Comparison of ENCODE assay signal across 19 cellular contexts in genomic region chr20:38191654-38192053, GRCh38. TPM values are rescaled to one million over a fixed set of nuclear protein-coding genes. Genes with fewer than 3 reads are reported as not detected.
A peak's percentile ranks its signal among the peaks of the same experiment; 100 is the strongest.
DNase-seq lines count a peak whose midpoint lies in the region; FAIRE-seq and TF ChIP-seq lines count a peak whose summit lies in the region.
"Had no signal": no experiment of that assay in that cellular context is flagged by ENCODE, and none has a peak within 500 bp of the region (broad histone marks: within the 10 kb centered on the region; RNA-seq: fewer than 3 reads in every experiment).

No MANE protein-coding gene starts in this region.

- H3K36me3 ChIP-seq in ascending aorta (no peaks in the 10 kb centered on the region), osteoblast (ENCODE audit: insufficient read depth, low read length) (no peaks in the 10 kb centered on the region), hepatocyte (replicated peaks; ENCODE audit: insufficient read depth, low read depth) (no peaks in the 10 kb centered on the region)

- DNase-seq in CD1c-positive myeloid dendritic cell (ENCODE audit: extremely low spot score): peak; percentile 83
- no peak for DNase-seq in HTR-8/SVneo (ENCODE audit: insufficient read length, low spot score)
- DNase-seq in ascending aorta (ENCODE audit: low spot score in 2 of 2): peak in 1 of 2 donors; percentile 46
- DNase-seq in osteoblast (ENCODE audit: insufficient read length, low spot score, missing footprints): peak; percentile 26
- DNase-seq in SW 1271 (lab: John Stamatoyannopoulos, UW): no peak
- DNase-seq in T-helper 1 cell: no peak
- DNase-seq in hepatocyte (ENCODE audit: low spot score): no peak
- DNase-seq: activated B cell treated with CpG ODN at 0.5 μM for 24 hours; activated naive CD8-positive, alpha-beta T cell treated with anti-CD3 and anti-CD28 coated beads, Interleukin-2, amount 10 ng/mL, durations not matched to agents 7 days and 5 days; CD4-positive, alpha-beta T cell; DMS153; mammary epithelial cell; NCI-H2171; NCI-H510A treated with DMSO at 0.1 percent for 48 hours; RPMI8226; stimulated activated CD4-positive, alpha-beta T cell treated with anti-CD3 and anti-CD28 coated beads, Interleukin-2, amount 100 ng/mL, for 24 hours had no signal

- TF ChIP-seq CTCF in ascending aorta (IDR thresholded peaks at IDR 0.05) (no peak), osteoblast (IDR thresholded peaks at IDR 0.05; ENCODE audit: extremely low read depth, low read depth, low read length) (no peak), hepatocyte (IDR thresholded peaks at IDR 0.05; ENCODE audit: poor library complexity) (no peak)

- H3K79me2 ChIP-seq in osteoblast (ENCODE audit: insufficient read depth, low read length): no peaks in the 10 kb centered on the region
- no peaks in the 10 kb centered on the region for H3K79me2 ChIP-seq in hepatocyte

- peak; percentile 79 for FAIRE-seq in HTR-8/SVneo (lab: Jason Lieb, UNC)
- FAIRE-seq: G401.6 had no signal

- H3K4me2 ChIP-seq in osteoblast (ENCODE audit: insufficient read depth, low read length): no peak overlapping the region
- no peak overlapping the region for H3K4me2 ChIP-seq in hepatocyte
- H3K4me2 ChIP-seq: smooth muscle cell had no signal

- no peaks in the 10 kb centered on the region for H3K9me3 ChIP-seq in ascending aorta
- no peaks in the 10 kb centered on the region for H3K9me3 ChIP-seq in osteoblast (ENCODE audit: low read depth, low read length)
- no peaks in the 10 kb centered on the region for H3K9me3 ChIP-seq in hepatocyte (ENCODE audit: low read depth)

- H4K20me1 ChIP-seq in osteoblast (ENCODE audit: insufficient read depth, low read length): no peaks in the 10 kb centered on the region
- no peaks in the 10 kb centered on the region for H4K20me1 ChIP-seq in hepatocyte (ENCODE audit: insufficient read depth, poor library complexity, severe bottlenecking)

- no peaks in the 10 kb centered on the region for H3K27me3 ChIP-seq in ascending aorta
- H3K27me3 ChIP-seq in osteoblast (ENCODE audit: insufficient read depth, low read length): no peaks in the 10 kb centered on the region
- no peaks in the 10 kb centered on the region for H3K27me3 ChIP-seq in hepatocyte

- H3K9me2 ChIP-seq in hepatocyte (replicated peaks; ENCODE audit: insufficient read depth): no peaks in the 10 kb centered on the region

- intact Hi-C loops in ascending aorta (cut with DNase I): loop anchor here (2.0 kb wide), 1 partner anchor 19 kb away; no protein-coding TSS in a partner anchor

- H3K4me3 ChIP-seq in ascending aorta (no peak overlapping the region), osteoblast (ENCODE audit: insufficient read depth, low read length) (no peak overlapping the region), hepatocyte (no peak overlapping the region)
- H3K4me3 ChIP-seq: SK-N-MC, smooth muscle cell had no signal

- peak overlapping the region; percentile 50 to 65 for H3K27ac ChIP-seq in ascending aorta
- H3K27ac ChIP-seq in osteoblast (ENCODE audit: low read depth, low read length): no peak overlapping the region
- no peak overlapping the region for H3K27ac ChIP-seq in hepatocyte
- H3K27ac ChIP-seq: SK-N-MC had no signal

- peaks cover 5 to 11% of the 10 kb centered on the region in 2 donors for H3K4me1 ChIP-seq in ascending aorta
- peaks cover 32% of the 10 kb centered on the region for H3K4me1 ChIP-seq in osteoblast (ENCODE audit: insufficient read depth, low read length)
- H3K4me1 ChIP-seq in hepatocyte (ENCODE audit: insufficient read depth): peaks cover 9% of the 10 kb centered on the region

- 75% methylated on average over 5 of the region's 5 CpGs for WGBS in hepatocyte (ENCODE audit: low lambda C conversion rate, missing lambda C conversion rate)

- H2AFZ ChIP-seq in osteoblast (ENCODE audit: low read length): no peak overlapping the region
- no peak overlapping the region for H2AFZ ChIP-seq in hepatocyte

RNA-seq across cellular contexts. Expression of gene TGM2, which starts 26.6 kb away (rescaled TPM):
- total RNA-seq in ascending aorta (529 TPM), osteoblast (78.2 and 137 TPM in 2 replicates), hepatocyte (120 and 133 TPM in 2 replicates)
- polyA plus RNA-seq in hepatocyte: 85.8 and 88.5 TPM in 2 replicates

Comparison
In these comparisons a context has a peak if more than half of its experiments do, and no peak if none do; other contexts are left out.
1. DNase-seq: peak in CD1c-positive myeloid dendritic cell (single experiment) and osteoblast (single experiment); none in HTR-8/SVneo (single experiment), SW 1271 (0 of 2), T-helper 1 cell (0 of 5) and hepatocyte (single experiment).
2. H3K27ac ChIP-seq: peak in ascending aorta (2 of 2); none in osteoblast (single experiment) and hepatocyte (single experiment).